Comparison of ENCODE assay signal across 8 cellular contexts in genomic region chr3:50358927-50359759, GRCh38. TPM values are rescaled to one million over a fixed set of nuclear protein-coding genes. Genes with fewer than 3 reads are reported as not detected.
DNase-seq lines count a peak whose midpoint lies in the region; ATAC-seq and TF ChIP-seq lines count a peak whose summit lies in the region.

A gene with protein sequence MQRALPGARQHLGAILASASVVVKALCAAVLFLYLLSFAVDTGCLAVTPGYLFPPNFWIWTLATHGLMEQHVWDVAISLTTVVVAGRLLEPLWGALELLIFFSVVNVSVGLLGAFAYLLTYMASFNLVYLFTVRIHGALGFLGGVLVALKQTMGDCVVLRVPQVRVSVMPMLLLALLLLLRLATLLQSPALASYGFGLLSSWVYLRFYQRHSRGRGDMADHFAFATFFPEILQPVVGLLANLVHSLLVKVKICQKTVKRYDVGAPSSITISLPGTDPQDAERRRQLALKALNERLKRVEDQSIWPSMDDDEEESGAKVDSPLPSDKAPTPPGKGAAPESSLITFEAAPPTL (minus strand): TSS chr3:50359521. CDS start chr3:50359063, 458 bp downstream.

- POLR2A ChIA-PET in activated B cell treated with CpG ODN at 0.5 μM for 24 hours (lab: Charles Lee), result interaction anchor here (0.6 to 1.6 kb wide), 7 partner anchors 9 to 58 kb away, joined by 3 to 15 read pairs (median 5); partner anchors contain the start of genes CYB561D2, NPRL2 and RASSF1

- no peaks in the 10 kb centered on the region for H3K9me3 ChIP-seq in smooth muscle cell (replicated peaks; ENCODE audit: low read depth)

- H3K27ac Mint-ChIP-seq in activated B cell treated with CpG ODN at 0.5 μM for 24 hours, result peak within 1 kb of the TSS; percentile 89

- H3K79me2 ChIP-seq in smooth muscle cell (ENCODE audit: low read depth), result peaks cover 39% of the 10 kb centered on the region

- in situ Hi-C loops in GM18951 (cut with MboI; ENCODE audit: low sequenced_read_pairs, unreplicated experiment), result no loop called here

- no peaks in the 10 kb centered on the region for H3K36me3 ChIP-seq in smooth muscle cell (ENCODE audit: low read depth)

- no peak for TF ChIP-seq CTCF in activated B cell treated with CpG ODN at 0.5 μM for 24 hours (IDR thresholded peaks at IDR 0.05)
- no peak for TF ChIP-seq CTCF in smooth muscle cell (IDR thresholded peaks at IDR 0.05; ENCODE audit: borderline replicate concordance, insufficient read depth, poor library complexity, severe bottlenecking)

- H3K27ac ChIP-seq in caudate nucleus (ENCODE audit: low read depth, low read length) (peak within 1 kb of the TSS; percentile 88), smooth muscle cell (ENCODE audit: low read depth) (peak within 1 kb of the TSS; percentile 71)

- no peaks in the 10 kb centered on the region for H3K27me3 Mint-ChIP-seq in activated B cell treated with CpG ODN at 0.5 μM for 24 hours

- H3K4me1 ChIP-seq in smooth muscle cell (ENCODE audit: low read depth), result peaks cover 23% of the 10 kb centered on the region

- ATAC-seq in HG03196 (IDR thresholded peaks at IDR 0.05; ENCODE audit: unreplicated experiment) (peak; percentile 98), activated B cell treated with CpG ODN at 0.5 μM for 24 hours (ENCODE audit: low read depth) (peak; percentile 100)

- peaks cover 36% of the 10 kb centered on the region for H3K36me3 Mint-ChIP-seq in activated B cell treated with CpG ODN at 0.5 μM for 24 hours (ENCODE audit: low read depth)

- CTCF ChIA-PET in activated B cell treated with CpG ODN at 0.5 μM for 24 hours (lab: Charles Lee), result interaction anchor here (0.8 kb wide), 1 partner anchor 12 kb away, joined by 3 read pairs; no protein-coding TSS in a partner anchor

- H3K9me3 Mint-ChIP-seq in activated B cell treated with CpG ODN at 0.5 μM for 24 hours, result no peaks in the 10 kb centered on the region

- H3F3A ChIP-seq in smooth muscle cell (ENCODE audit: low read depth), result no peaks in the 10 kb centered on the region

- peak within 1 kb of the TSS; percentile 64 for H3K4me3 ChIP-seq in smooth muscle cell

- DNase-seq in AG08395 (ENCODE audit: low spot score) (peak; percentile 99), NCI-H345 (lab: John Stamatoyannopoulos, UW) (peak; percentile 95), activated B cell treated with CpG ODN at 0.5 μM for 24 hours (peak; percentile 88), caudate nucleus (lab: John Stamatoyannopoulos, UW) (peak; percentile 85 to 100 (median 99)), iPS-NIHi7 (ENCODE audit: extremely low spot score) (peak; percentile 98), smooth muscle cell (lab: John Stamatoyannopoulos, UW; ENCODE audit: unreplicated experiment) (peak; percentile 80)

- peak within 1 kb of the TSS; percentile 76 for H2AFZ ChIP-seq in smooth muscle cell (ENCODE audit: low read depth)

- peaks cover 41% of the 10 kb centered on the region for H4K20me1 ChIP-seq in smooth muscle cell (ENCODE audit: low read depth)

- no peaks in the 10 kb centered on the region for H3K27me3 ChIP-seq in smooth muscle cell (ENCODE audit: low read depth)

- peak; percentile 68 for TF ChIP-seq POLR2A in GM18951 (IDR thresholded peaks at IDR 0.05; ENCODE audit: extremely low read depth, insufficient read depth, insufficient read length)

- H3K9ac ChIP-seq in smooth muscle cell (ENCODE audit: low read depth), result peak within 1 kb of the TSS; percentile 93

- 7% methylated on average over 61 of the region's 62 CpGs for WGBS in smooth muscle cell (ENCODE audit: low lambda C conversion rate)

- H3K4me2 ChIP-seq in smooth muscle cell, result peak within 1 kb of the TSS; percentile 92

- intact Hi-C loops in activated B cell treated with CpG ODN at 0.5 μM for 24 hours (cut with micrococcal nuclease), result loop anchor here (1.0 to 10.0 kb wide), 11 partner anchors 8 to 1696 kb away; partner anchors contain the start of genes DUSP7, HEMK1, HYAL3 and IFRD2

- H3K4me1 Mint-ChIP-seq in activated B cell treated with CpG ODN at 0.5 μM for 24 hours, result peaks cover 49% of the 10 kb centered on the region

- peak within 1 kb of the TSS; percentile 96 for H3K4me3 Mint-ChIP-seq in activated B cell treated with CpG ODN at 0.5 μM for 24 hours

RNA-seq across cellular contexts. Expression of the gene that starts here (rescaled TPM):
- 18.7 and 19.6 TPM in 2 replicates for total RNA-seq in activated B cell treated with CpG ODN at 0.5 μM for 24 hours
- total RNA-seq in smooth muscle cell, result 33.6 and 42.7 TPM in 2 replicates
- 53.2 and 56.6 TPM in 2 replicates for polyA plus RNA-seq in smooth muscle cell

Comparison
In these comparisons a context has a peak if more than half of its experiments do, and no peak if none do; other contexts are left out.
1. Peak in every context shown above with its lines: DNase-seq, ATAC-seq, H3K4me3 ChIP-seq and H3K27ac ChIP-seq.